ENCODE assay signal across 19 cellular contexts in genomic region chr2:188079176-188079575, GRCh38.
DNase-seq lines count a peak whose midpoint lies in the region; ATAC-seq and TF ChIP-seq lines count a peak whose summit lies in the region.
"Had no signal": no experiment of that assay in that cellular context is flagged by ENCODE, and none has a peak within 500 bp of the region (broad histone marks: within the 10 kb centered on the region; RNA-seq: fewer than 3 reads in every experiment).

No MANE protein-coding gene starts in this region.

- H3F3A ChIP-seq in SK-N-SH (replicated peaks; ENCODE audit: insufficient read depth): peaks cover 5% of the 10 kb centered on the region

- peak; percentile 85 for DNase-seq in H4 (ENCODE audit: low spot score)
- DNase-seq in SK-N-SH: no peak
- peak; percentile 74 for DNase-seq in fibroblast of the aortic adventitia (ENCODE audit: low read depth)
- peak; percentile 70 for DNase-seq in stromal cell of bone marrow (ENCODE audit: low read depth)
- DNase-seq in substantia nigra (lab: John Stamatoyannopoulos, UW): no peak
- DNase-seq in amygdala (lab: John Stamatoyannopoulos, UW): no peak
- DNase-seq: activated CD8-positive, alpha-beta memory T cell treated with anti-CD3 and anti-CD28 coated beads, Interleukin-2, amount 50 U/mL, for 4 hours; activated naive CD8-positive, alpha-beta T cell treated with anti-CD3 and anti-CD28 coated beads, Interleukin-2, amount 10 ng/mL, durations not matched to agents 7 days and 5 days; Calu3; dorsolateral prefrontal cortex; NCI-H187; NCI-H82; SIG-M5; spleen; testis had no signal

- H3K27me3 ChIP-seq in SK-N-SH (ENCODE audit: insufficient read depth): no peaks in the 10 kb centered on the region
- H3K27me3 ChIP-seq: dorsolateral prefrontal cortex, neural progenitor cell, spleen, testis had no signal

- no peaks in the 10 kb centered on the region for H3K36me3 ChIP-seq in SK-N-SH (replicated peaks in 1 of 2; ENCODE audit: control insufficient read depth in 1 of 2, insufficient read depth in 2 of 2, low read length in 1 of 2)
- H3K36me3 ChIP-seq: neural progenitor cell, spleen had no signal

- TF ChIP-seq CTCF in SK-N-SH (IDR thresholded peaks at IDR 0.05) (no peak), fibroblast of the aortic adventitia (IDR thresholded peaks at IDR 0.05; ENCODE audit: insufficient read depth, low read length) (no peak)

- CTCF ChIA-PET in SK-N-SH (lab: Yijun Ruan, JAX): no interaction called here

- H3K9me2 ChIP-seq in SK-N-SH: no peaks in the 10 kb centered on the region

- no peaks in the 10 kb centered on the region for H4K20me1 ChIP-seq in SK-N-SH (ENCODE audit: insufficient read depth)

- H2AFZ ChIP-seq in SK-N-SH (ENCODE audit: low read depth): no peak overlapping the region; the same call in 1 of the 2 replicates
- H2AFZ ChIP-seq: neural progenitor cell had no signal

- no peaks in the 10 kb centered on the region for H3K79me2 ChIP-seq in SK-N-SH (ENCODE audit: insufficient read depth)

- H3K4me3 ChIP-seq in SK-N-SH (ENCODE audit: low read depth in 2 of 2, low read length in 1 of 2) (no peak overlapping the region), fibroblast of the aortic adventitia (ENCODE audit: low read depth, low read length) (no peak overlapping the region)
- H3K4me3 ChIP-seq: dorsolateral prefrontal cortex, lung, neural progenitor cell, spleen, testis had no signal

- no peak overlapping the region for H3K9ac ChIP-seq in SK-N-SH
- H3K9ac ChIP-seq: KMS-11, neural progenitor cell had no signal

- H3K27ac ChIP-seq in SK-N-SH (ENCODE audit: low read depth in 2 of 2, low read length in 1 of 2) (peak overlapping the region; percentile 45 to 69; a peak in 3 of 4 replicates), substantia nigra (ENCODE audit: low read depth, low read length, poor library complexity, severe bottlenecking) (no peak overlapping the region)
- H3K27ac ChIP-seq: dorsolateral prefrontal cortex, KMS-11, neural progenitor cell, spleen, testis had no signal

- POLR2A ChIA-PET in SK-N-SH (lab: Yijun Ruan, JAX): no interaction called here

- no peaks in the 10 kb centered on the region for H3K9me3 ChIP-seq in SK-N-SH
- H3K9me3 ChIP-seq: testis had no signal

- no peak overlapping the region; the same call in 1 of the 2 replicates for H3K4me2 ChIP-seq in SK-N-SH
- H3K4me2 ChIP-seq: KMS-11, neural progenitor cell had no signal

- 17% methylated on average over 1 of the region's 1 CpG for WGBS in SK-N-SH (ENCODE audit: low lambda C conversion rate)

- H3K4me1 ChIP-seq in SK-N-SH (ENCODE audit: control insufficient read depth in 1 of 2, insufficient read depth in 2 of 2, low read depth in 1 of 2, low read length in 1 of 2): no peaks in the 10 kb centered on the region
- H3K4me1 ChIP-seq: neural progenitor cell, spleen, testis had no signal

- TF ChIP-seq EP300 in SK-N-SH (IDR thresholded peaks at IDR 0.05; ENCODE audit: borderline replicate concordance in 1 of 2, low read depth in 1 of 2, low read length in 1 of 2): peak in 1 of 2 experiments; percentile 68; a peak in 1 of 4 replicates

- ATAC-seq in HG03175 (IDR thresholded peaks at IDR 0.05; ENCODE audit: unreplicated experiment): no peak

- TF ChIP-seq RAD21 in SK-N-SH (IDR thresholded peaks at IDR 0.05; ENCODE audit: low read length): no peak

TF ChIP-seq in SK-N-SH, 30 proteins besides CTCF, POLR2A, EP300 and RAD21:
- TF ChIP-seq FOXJ3 (CRISPR knock-in tag; IDR thresholded peaks at IDR 0.05): no peak
- TF ChIP-seq NRF1 (IDR thresholded peaks at IDR 0.05; ENCODE audit: low read depth, low read length): no peak
- TF ChIP-seq TCF12 (IDR thresholded peaks at IDR 0.05): peak; percentile 74
- peak; percentile 67 for TF ChIP-seq RXRA (IDR thresholded peaks at IDR 0.05; ENCODE audit: borderline replicate concordance, low read depth)
- no peak for TF ChIP-seq REST (IDR thresholded peaks at IDR 0.05; ENCODE audit: low read depth, low read length)
- no peak for TF ChIP-seq TAF1 (IDR thresholded peaks at IDR 0.05; ENCODE audit: borderline replicate concordance, low read depth, low read length)
- TF ChIP-seq FOSL2 (IDR thresholded peaks at IDR 0.05; ENCODE audit: borderline replicate concordance, low read depth): peak; percentile 33; the same call in 1 of the 2 replicates
- peak; percentile 27; the same call in 1 of the 2 replicates for TF ChIP-seq JUND (IDR thresholded peaks at IDR 0.05)
- TF ChIP-seq SMC3 (IDR thresholded peaks at IDR 0.05; ENCODE audit: low read depth, low read length): no peak
- peak; percentile 70 for TF ChIP-seq PBX3 (IDR thresholded peaks at IDR 0.05)
- TF ChIP-seq NFIC (IDR thresholded peaks at IDR 0.05; ENCODE audit: borderline replicate concordance): peak; percentile 53; the same call in 1 of the 2 replicates
- peak; percentile 84 for TF ChIP-seq TEAD4 (IDR thresholded peaks at IDR 0.05; ENCODE audit: borderline replicate concordance, insufficient read depth)
- 0 out of 2 replicates have a peak, but pooled peaks have one; percentile 37 for TF ChIP-seq MEF2A (IDR thresholded peaks at IDR 0.05; ENCODE audit: borderline replicate concordance, low read depth)

Comparison
In these comparisons a context has a peak if more than half of its experiments do, and no peak if none do; other contexts are left out.
1. DNase-seq: peak in H4 (single experiment), fibroblast of the aortic adventitia (single experiment) and stromal cell of bone marrow (single experiment); none in SK-N-SH (single experiment), substantia nigra (0 of 49) and amygdala (0 of 56).